8 cellular contexts compared by ENCODE assay signal in genomic region chr9:92808726-92809451, GRCh38. TPM values are rescaled to one million over a fixed set of nuclear protein-coding genes. Genes with fewer than 3 reads are reported as not detected.
DNase-seq lines count a peak whose midpoint lies in the region; ATAC-seq and TF ChIP-seq lines count a peak whose summit lies in the region.

No MANE protein-coding gene starts in this region.

- peak overlapping the region; percentile 91 for H3K4me3 Mint-ChIP-seq in CD4-positive, alpha-beta T cell

- no peaks in the 10 kb centered on the region for H3K9me3 Mint-ChIP-seq in CD4-positive, alpha-beta T cell

- peak; percentile 63 for ATAC-seq in CD4-positive, alpha-beta T cell (ENCODE audit: poor library complexity)
- ATAC-seq in omental fat pad (ENCODE audit: low FRiP score) (peak; percentile 87), aorta (ENCODE audit: low FRiP score) (peak; percentile 63)

- H3K4me3 ChIP-seq in NT2/D1 (ENCODE audit: insufficient read length, low read depth) (peak overlapping the region; percentile 50), aorta (ENCODE audit: low read length in 2 of 2) (no peak overlapping the region)

- DNase-seq in CD4-positive, alpha-beta T cell, result peak; percentile 17 to 56 (median 31)
- DNase-seq in HEK293T (ENCODE audit: extremely low spot score) (peak; percentile 82), NT2/D1 (ENCODE audit: low read depth, low spot score) (peak; percentile 63), foreskin melanocyte (peak; percentile 56), omental fat pad (ENCODE audit: low spot score) (peak; percentile 38), aorta (peak; percentile 81 to 93), pons (ENCODE audit: low spot score) (no peak)
- DNase-seq in activated gamma-delta T cell treated with anti-CD3 and anti-CD28 coated beads, Interleukin-2, amount 50 U/mL, for 16 hours (ENCODE audit: low read depth), result peak; percentile 13

- no peaks in the 10 kb centered on the region for H3K36me3 Mint-ChIP-seq in CD4-positive, alpha-beta T cell (ENCODE audit: low read depth)

- intact Hi-C loops in CD4-positive, alpha-beta T cell (cut with DNase I, micrococcal nuclease), result loop anchor here in 1 of 2 experiments (2.0 kb wide), 1 partner anchor 78 kb away; no protein-coding TSS in a partner anchor
- intact Hi-C loops in aorta (cut with DNase I), result no loop called here

- CTCF ChIA-PET in CD4-positive, alpha-beta T cell (lab: Charles Lee), result interaction anchor here (1.1 to 1.6 kb wide), 2 partner anchors 9 to 18 kb away, joined by 3 to 6 read pairs; no protein-coding TSS in a partner anchor
- CTCF ChIA-PET in HEK293T (lab: Yijun Ruan, JAX), result no interaction called here

- H3K9me3 ChIP-seq in CD4-positive, alpha-beta T cell (ENCODE audit: control insufficient read depth, low read length), result no peaks in the 10 kb centered on the region
- H3K9me3 ChIP-seq in NT2/D1 (ENCODE audit: insufficient read depth, low read length) (no peaks in the 10 kb centered on the region), aorta (ENCODE audit: control insufficient read depth, low read length) (no peaks in the 10 kb centered on the region)

- POLR2A ChIA-PET in CD4-positive, alpha-beta T cell (lab: Charles Lee), result interaction anchor here (0.8 to 1.6 kb wide), 8 partner anchors 34 to 758 kb away, joined by 3 to 7 read pairs (median 3); partner anchors contain the start of gene IPPK
- POLR2A ChIA-PET in HEK293T (lab: Yijun Ruan, JAX), result interaction anchor here (1.5 kb wide), 1 partner anchor 138 kb away, joined by 7 read pairs; the partner anchor contains the start of gene IPPK

- 1% methylated on average over 56 to 60 of the region's 60 CpGs for WGBS in aorta, 2 donors

- H3K9ac ChIP-seq in NT2/D1 (ENCODE audit: insufficient read length, low read depth), result peak overlapping the region; percentile 67

- peaks cover 6% of the 10 kb centered on the region for H3K4me1 ChIP-seq in NT2/D1 (ENCODE audit: insufficient read depth, insufficient read length)
- H3K4me1 ChIP-seq in aorta (ENCODE audit: control insufficient read depth in 1 of 2, insufficient read depth in 2 of 2, low read length in 2 of 2), result no peaks in the 10 kb centered on the region

- no peak for TF ChIP-seq CTCF in CD4-positive, alpha-beta T cell (IDR thresholded peaks at IDR 0.05)
- no peak for TF ChIP-seq CTCF in omental fat pad (IDR thresholded peaks at IDR 0.05)

- no peak overlapping the region for H3K27ac Mint-ChIP-seq in CD4-positive, alpha-beta T cell

- peaks cover 68% of the 10 kb centered on the region for H3K27me3 Mint-ChIP-seq in CD4-positive, alpha-beta T cell

- H3K36me3 ChIP-seq in NT2/D1 (ENCODE audit: insufficient read depth, insufficient read length, low read length) (no peaks in the 10 kb centered on the region), aorta (ENCODE audit: control insufficient read depth in 1 of 2, insufficient read depth in 2 of 2, low read length in 1 of 2) (no peaks in the 10 kb centered on the region)

- H3K27ac ChIP-seq in CD4-positive, alpha-beta T cell (ENCODE audit: low read depth, low read length), result no peak overlapping the region
- no peak overlapping the region for H3K27ac ChIP-seq in aorta (ENCODE audit: low read depth in 1 of 2, low read length in 2 of 2)

- H3K27me3 ChIP-seq in CD4-positive, alpha-beta T cell (ENCODE audit: control insufficient read depth, insufficient read depth, low read length), result peaks cover 70% of the 10 kb centered on the region
- peaks cover 88% of the 10 kb centered on the region for H3K27me3 ChIP-seq in NT2/D1 (ENCODE audit: insufficient read depth, insufficient read length)
- H3K27me3 ChIP-seq in aorta (ENCODE audit: control insufficient read depth in 1 of 2, insufficient read depth in 2 of 2, low read length in 1 of 2), result no peaks in the 10 kb centered on the region

- peaks cover 14% of the 10 kb centered on the region for H3K4me1 Mint-ChIP-seq in CD4-positive, alpha-beta T cell (ENCODE audit: low read depth)

TF ChIP-seq in HEK293T, 16 proteins besides CTCF, POLR2A, EP300 and RAD21:
- TF ChIP-seq CTBP1 (IDR thresholded peaks at IDR 0.05; ENCODE audit: borderline replicate concordance) (peak; percentile 58; the same call in 1 of the 2 replicates), ELF4 (IDR thresholded peaks at IDR 0.05) (peak; percentile 52; the same call in 1 of the 2 replicates), L3MBTL2 (conservative IDR thresholded peaks at IDR 0.05) (peak; percentile 93), FOXK2 (IDR thresholded peaks at IDR 0.05) (no peak)

RNA-seq across cellular contexts. Expression of gene BICD2, which starts 44.3 kb away (rescaled TPM):
- 10 to 100 TPM; 14.1 to 14.9 TPM for total RNA-seq in CD4-positive, alpha-beta T cell
- total RNA-seq in omental fat pad, result 10 to 100 TPM; 28.3 to 54.0 (median 44.2) TPM
- 10 to 100 TPM; 32.4 to 37.2 TPM for total RNA-seq in aorta
- 10 to 100 TPM in 1 of 2 donors, 1 to 10 TPM in 1; 8.9 to 16.1 TPM for polyA plus RNA-seq in aorta
